ENCODE assay signal across 16 cellular contexts in genomic region chr11:67621928-67622327, GRCh38. TPM values are rescaled to one million over a fixed set of nuclear protein-coding genes. Genes with fewer than 3 reads are reported as not detected.
"Had no signal": no experiment of that assay in that cellular context is flagged by ENCODE, and none has a peak within 500 bp of the region (broad histone marks: within the 10 kb centered on the region; RNA-seq: fewer than 3 reads in every experiment).

No MANE protein-coding gene starts in this region.

RNA-seq across cellular contexts. Expression of gene TBX10, which starts 17.6 kb away (rescaled TPM):
- total RNA-seq: bronchial epithelial cell; esophagus muscularis mucosa; fibroblast of villous mesenchyme; gastrocnemius medialis; kidney epithelial cell; lung; naive thymus-derived CD8-positive, alpha-beta T cell; osteoblast; pulmonary artery endothelial cell; sciatic nerve; skeletal muscle tissue; subcutaneous adipose tissue; tibial nerve; ureter had no signal
- polyA plus RNA-seq: heart right ventricle; lung; naive thymus-derived CD8-positive, alpha-beta T cell had no signal

RNA-seq across cellular contexts. Expression of gene ACY3, which starts 28.6 kb away (rescaled TPM):
- total RNA-seq: bronchial epithelial cell; esophagus muscularis mucosa; fibroblast of villous mesenchyme; gastrocnemius medialis; heart right ventricle; left ventricle myocardium superior; naive thymus-derived CD8-positive, alpha-beta T cell; pulmonary artery endothelial cell; skeletal muscle tissue; subcutaneous adipose tissue had no signal
- polyA plus RNA-seq: heart right ventricle had no signal
